1 cellular context compared by ENCODE assay signal in the genomic region with DNA sequence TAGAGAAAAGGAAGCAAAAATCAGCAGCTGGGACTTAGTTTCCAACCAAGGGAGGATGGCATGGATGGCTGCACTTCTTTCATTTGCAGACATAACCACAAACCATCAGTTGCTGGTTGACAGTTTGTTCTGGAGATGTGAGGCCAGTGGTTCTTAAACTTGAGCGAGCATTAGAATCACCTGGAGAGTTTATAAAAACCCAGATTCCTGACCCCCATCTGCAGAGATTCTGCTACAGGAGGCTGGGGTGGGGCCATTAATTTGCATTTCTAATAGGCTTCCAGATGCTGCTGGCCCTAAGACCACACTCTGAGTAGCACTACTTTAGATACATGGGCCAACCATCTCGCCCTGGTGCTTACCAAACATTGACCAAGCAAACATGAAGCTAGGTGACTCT.
TF ChIP-seq lines count a peak whose summit lies in the region.

No MANE protein-coding gene starts in this region.

TF ChIP-seq in GM23338, 12 proteins besides CTCF, POLR2A, EP300 and RAD21 (continued from another document):
- TF ChIP-seq, protein P1, sequence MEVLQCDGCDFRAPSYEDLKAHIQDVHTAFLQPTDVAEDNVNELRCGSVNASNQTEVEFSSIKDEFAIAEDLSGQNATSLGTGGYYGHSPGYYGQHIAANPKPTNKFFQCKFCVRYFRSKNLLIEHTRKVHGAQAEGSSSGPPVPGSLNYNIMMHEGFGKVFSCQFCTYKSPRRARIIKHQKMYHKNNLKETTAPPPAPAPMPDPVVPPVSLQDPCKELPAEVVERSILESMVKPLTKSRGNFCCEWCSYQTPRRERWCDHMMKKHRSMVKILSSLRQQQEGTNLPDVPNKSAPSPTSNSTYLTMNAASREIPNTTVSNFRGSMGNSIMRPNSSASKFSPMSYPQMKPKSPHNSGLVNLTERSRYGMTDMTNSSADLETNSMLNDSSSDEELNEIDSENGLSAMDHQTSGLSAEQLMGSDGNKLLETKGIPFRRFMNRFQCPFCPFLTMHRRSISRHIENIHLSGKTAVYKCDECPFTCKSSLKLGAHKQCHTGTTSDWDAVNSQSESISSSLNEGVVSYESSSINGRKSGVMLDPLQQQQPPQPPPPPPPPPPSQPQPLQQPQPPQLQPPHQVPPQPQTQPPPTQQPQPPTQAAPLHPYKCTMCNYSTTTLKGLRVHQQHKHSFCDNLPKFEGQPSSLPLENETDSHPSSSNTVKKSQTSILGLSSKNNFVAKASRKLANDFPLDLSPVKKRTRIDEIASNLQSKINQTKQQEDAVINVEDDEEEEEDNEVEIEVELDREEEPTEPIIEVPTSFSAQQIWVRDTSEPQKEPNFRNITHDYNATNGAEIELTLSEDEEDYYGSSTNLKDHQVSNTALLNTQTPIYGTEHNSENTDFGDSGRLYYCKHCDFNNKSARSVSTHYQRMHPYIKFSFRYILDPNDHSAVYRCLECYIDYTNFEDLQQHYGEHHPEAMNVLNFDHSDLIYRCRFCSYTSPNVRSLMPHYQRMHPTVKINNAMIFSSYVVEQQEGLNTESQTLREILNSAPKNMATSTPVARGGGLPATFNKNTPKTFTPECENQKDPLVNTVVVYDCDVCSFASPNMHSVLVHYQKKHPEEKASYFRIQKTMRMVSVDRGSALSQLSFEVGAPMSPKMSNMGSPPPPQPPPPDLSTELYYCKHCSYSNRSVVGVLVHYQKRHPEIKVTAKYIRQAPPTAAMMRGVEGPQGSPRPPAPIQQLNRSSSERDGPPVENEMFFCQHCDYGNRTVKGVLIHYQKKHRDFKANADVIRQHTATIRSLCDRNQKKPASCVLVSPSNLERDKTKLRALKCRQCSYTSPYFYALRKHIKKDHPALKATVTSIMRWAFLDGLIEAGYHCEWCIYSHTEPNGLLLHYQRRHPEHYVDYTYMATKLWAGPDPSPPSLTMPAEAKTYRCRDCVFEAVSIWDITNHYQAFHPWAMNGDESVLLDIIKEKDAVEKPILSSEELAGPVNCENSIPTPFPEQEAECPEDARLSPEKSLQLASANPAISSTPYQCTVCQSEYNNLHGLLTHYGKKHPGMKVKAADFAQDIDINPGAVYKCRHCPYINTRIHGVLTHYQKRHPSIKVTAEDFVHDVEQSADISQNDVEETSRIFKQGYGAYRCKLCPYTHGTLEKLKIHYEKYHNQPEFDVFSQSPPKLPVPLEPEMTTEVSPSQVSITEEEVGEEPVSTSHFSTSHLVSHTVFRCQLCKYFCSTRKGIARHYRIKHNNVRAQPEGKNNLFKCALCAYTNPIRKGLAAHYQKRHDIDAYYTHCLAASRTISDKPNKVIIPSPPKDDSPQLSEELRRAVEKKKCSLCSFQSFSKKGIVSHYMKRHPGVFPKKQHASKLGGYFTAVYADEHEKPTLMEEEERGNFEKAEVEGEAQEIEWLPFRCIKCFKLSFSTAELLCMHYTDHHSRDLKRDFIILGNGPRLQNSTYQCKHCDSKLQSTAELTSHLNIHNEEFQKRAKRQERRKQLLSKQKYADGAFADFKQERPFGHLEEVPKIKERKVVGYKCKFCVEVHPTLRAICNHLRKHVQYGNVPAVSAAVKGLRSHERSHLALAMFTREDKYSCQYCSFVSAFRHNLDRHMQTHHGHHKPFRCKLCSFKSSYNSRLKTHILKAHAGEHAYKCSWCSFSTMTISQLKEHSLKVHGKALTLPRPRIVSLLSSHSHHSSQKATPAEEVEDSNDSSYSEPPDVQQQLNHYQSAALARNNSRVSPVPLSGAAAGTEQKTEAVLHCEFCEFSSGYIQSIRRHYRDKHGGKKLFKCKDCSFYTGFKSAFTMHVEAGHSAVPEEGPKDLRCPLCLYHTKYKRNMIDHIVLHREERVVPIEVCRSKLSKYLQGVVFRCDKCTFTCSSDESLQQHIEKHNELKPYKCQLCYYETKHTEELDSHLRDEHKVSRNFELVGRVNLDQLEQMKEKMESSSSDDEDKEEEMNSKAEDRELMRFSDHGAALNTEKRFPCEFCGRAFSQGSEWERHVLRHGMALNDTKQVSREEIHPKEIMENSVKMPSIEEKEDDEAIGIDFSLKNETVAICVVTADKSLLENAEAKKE (CRISPR knock-in tag; IDR thresholded peaks at IDR 0.05) = no peak
